In genomic region chr1:12617901-12618660, GRCh38 we compare ENCODE assay signal across 8 cellular contexts. TPM values are rescaled to one million over a fixed set of nuclear protein-coding genes. Genes with fewer than 3 reads are reported as not detected.
DNase-seq lines count a peak whose midpoint lies in the region; ATAC-seq and TF ChIP-seq lines count a peak whose summit lies in the region.

Gene DHRS3 (minus strand): TSS chr1:12618210. CDS start chr1:12617348, 862 bp downstream.

- peak within 1 kb of the TSS; percentile 86 for H3K27ac ChIP-seq in naive thymus-derived CD4-positive, alpha-beta T cell (ENCODE audit: low read depth, low read length)
- peak within 1 kb of the TSS; percentile 86 for H3K27ac ChIP-seq in stomach smooth muscle (ENCODE audit: low read length)

- intact Hi-C loops in Caco-2 (cut with micrococcal nuclease; ENCODE audit: unreplicated experiment) = loop anchor here (2.0 to 5.0 kb wide), 4 partner anchors 37 to 156 kb away; no protein-coding TSS in a partner anchor
- intact Hi-C loops in naive thymus-derived CD4-positive, alpha-beta T cell (cut with micrococcal nuclease) = loop anchor here (1.0 to 10.0 kb wide), 12 partner anchors 14 to 813 kb away; partner anchors contain the start of genes CLCN6 (in 1 of the 2), MTHFR (in 1 of the 2), TNFRSF1B (in 1 of the 2) and VPS13D (in 1 of the 2)

- peak within 1 kb of the TSS; percentile 96 for H3K27ac Mint-ChIP-seq in Caco-2 (ENCODE audit: unreplicated experiment)
- H3K27ac Mint-ChIP-seq in naive thymus-derived CD4-positive, alpha-beta T cell = peak within 1 kb of the TSS; percentile 94 to 98 (median 97)

- CTCF ChIA-PET in Caco-2 (lab: Charles Lee) = interaction anchor here (0.6 to 2.0 kb wide), 7 partner anchors 14 to 343 kb away, joined by 3 to 8 read pairs (median 3); no protein-coding TSS in a partner anchor
- CTCF ChIA-PET in naive thymus-derived CD4-positive, alpha-beta T cell (lab: Charles Lee) = interaction anchor here (0.6 to 8.1 kb wide), 17 partner anchors 17 to 346 kb away, joined by 3 to 110 read pairs (median 3); no protein-coding TSS in a partner anchor

- H3K36me3 ChIP-seq in Caco-2 (ENCODE audit: control insufficient read depth, insufficient read depth, low read length) (peaks cover 4% of the 10 kb centered on the region), stomach smooth muscle (ENCODE audit: control insufficient read depth in 2 of 2, insufficient read depth in 2 of 2, low read length in 2 of 2) (no peaks in the 10 kb centered on the region)
- peaks cover 0 to 11% (median 0%) of the 10 kb centered on the region in 3 experiments for H3K36me3 ChIP-seq in naive thymus-derived CD4-positive, alpha-beta T cell (ENCODE audit: control insufficient read depth in 2 of 3, insufficient read depth in 3 of 3, low read length in 3 of 3)

- TF ChIP-seq CTCF in Caco-2 (IDR thresholded peaks at IDR 0.05; ENCODE audit: insufficient read depth in 1 of 2, low read depth in 1 of 2, low read length in 1 of 2, severe bottlenecking in 1 of 2, unreplicated experiment in 1 of 2) = no peak
- no peak for TF ChIP-seq CTCF in fibroblast of mammary gland (conservative IDR thresholded peaks at IDR 0.05; ENCODE audit: control insufficient read depth, insufficient read depth, low read depth, low read length)

- H3K36me3 Mint-ChIP-seq in Caco-2 (ENCODE audit: insufficient read depth, unreplicated experiment) = peaks cover 46% of the 10 kb centered on the region
- H3K36me3 Mint-ChIP-seq in naive thymus-derived CD4-positive, alpha-beta T cell = peaks cover 0 to 14% (median 0%) of the 10 kb centered on the region in 5 donors

- H3K9me3 Mint-ChIP-seq in Caco-2 (ENCODE audit: unreplicated experiment) = no peaks in the 10 kb centered on the region
- peaks cover 0 to 10% (median 0%) of the 10 kb centered on the region in 11 donors for H3K9me3 Mint-ChIP-seq in naive thymus-derived CD4-positive, alpha-beta T cell

- POLR2A ChIA-PET in Caco-2 (lab: Charles Lee) = interaction anchor here (0.5 to 1.2 kb wide), 8 partner anchors 27 to 1265 kb away, joined by 3 to 8 read pairs (median 4); partner anchors contain the start of gene MIIP
- POLR2A ChIA-PET in naive thymus-derived CD4-positive, alpha-beta T cell (lab: Charles Lee) = interaction anchor here (0.7 to 7.4 kb wide), 17 partner anchors 16 to 408 kb away, joined by 3 to 204 read pairs (median 5); no protein-coding TSS in a partner anchor

- DNase-seq in Caco-2 = peak; percentile 88 to 89
- DNase-seq in activated effector memory CD4-positive, alpha-beta T cell treated with Interleukin-2 at 50 U/mL for 16 hours = peak; percentile 64
- DNase-seq in fibroblast of mammary gland (ENCODE audit: low read depth) = peak; percentile 56
- DNase-seq in naive thymus-derived CD4-positive, alpha-beta T cell = peak; percentile 54 to 81 (median 78)

- H3K27me3 Mint-ChIP-seq in Caco-2 (ENCODE audit: insufficient read depth, unreplicated experiment) = no peaks in the 10 kb centered on the region
- peaks cover 0 to 13% (median 0%) of the 10 kb centered on the region in 5 donors for H3K27me3 Mint-ChIP-seq in naive thymus-derived CD4-positive, alpha-beta T cell

- peaks cover 9% of the 10 kb centered on the region for H3K4me1 Mint-ChIP-seq in Caco-2 (ENCODE audit: low read depth, unreplicated experiment)
- H3K4me1 Mint-ChIP-seq in naive thymus-derived CD4-positive, alpha-beta T cell = peaks cover 33 to 60% (median 57%) of the 10 kb centered on the region in 7 donors

- peaks cover 20% of the 10 kb centered on the region for H3K4me1 ChIP-seq in Caco-2
- peaks cover 36 to 41% of the 10 kb centered on the region in 2 donors for H3K4me1 ChIP-seq in naive thymus-derived CD4-positive, alpha-beta T cell (ENCODE audit: control insufficient read depth in 2 of 2, insufficient read depth in 2 of 2, low read length in 2 of 2)
- H3K4me1 ChIP-seq in stomach smooth muscle (ENCODE audit: control insufficient read depth, insufficient read depth, low read length) = peaks cover 72% of the 10 kb centered on the region

- ATAC-seq in HG03439 (IDR thresholded peaks at IDR 0.05; ENCODE audit: unreplicated experiment) (peak; percentile 59), HG03460 (IDR thresholded peaks at IDR 0.05; ENCODE audit: unreplicated experiment) (no peak)
- ATAC-seq in naive thymus-derived CD4-positive, alpha-beta T cell = peak; percentile 70

- H3K27me3 ChIP-seq in Caco-2 (replicated peaks; ENCODE audit: control insufficient read depth, insufficient read depth, low read length) (no peaks in the 10 kb centered on the region), stomach smooth muscle (ENCODE audit: control insufficient read depth in 1 of 2, insufficient read depth in 2 of 2, low read length in 2 of 2) (no peaks in the 10 kb centered on the region)
- H3K27me3 ChIP-seq in naive thymus-derived CD4-positive, alpha-beta T cell (ENCODE audit: control insufficient read depth in 2 of 2, insufficient read depth in 2 of 2, low read length in 2 of 2) = no peaks in the 10 kb centered on the region

- H3K4me3 ChIP-seq in Caco-2 (ENCODE audit: low read depth, low read length) = peak within 1 kb of the TSS; percentile 89
- H3K4me3 ChIP-seq in fibroblast of mammary gland (ENCODE audit: control insufficient read depth, low read depth, low read length) = peak within 1 kb of the TSS; percentile 65
- peak within 1 kb of the TSS; percentile 81 for H3K4me3 ChIP-seq in naive thymus-derived CD4-positive, alpha-beta T cell (ENCODE audit: low read length)
- peak within 1 kb of the TSS; percentile 84 to 88 for H3K4me3 ChIP-seq in stomach smooth muscle (ENCODE audit: low read length in 2 of 2)

- H3K9ac ChIP-seq in stomach smooth muscle (ENCODE audit: low read length in 2 of 2) = peak within 1 kb of the TSS; percentile 70 to 75

- H3K4me3 Mint-ChIP-seq in Caco-2 (ENCODE audit: unreplicated experiment) = peak within 1 kb of the TSS; percentile 93
- peak within 1 kb of the TSS; percentile 90 to 99 (median 99) for H3K4me3 Mint-ChIP-seq in naive thymus-derived CD4-positive, alpha-beta T cell

- no peaks in the 10 kb centered on the region for H3K9me3 ChIP-seq in Caco-2
- H3K9me3 ChIP-seq in naive thymus-derived CD4-positive, alpha-beta T cell (ENCODE audit: control insufficient read depth in 2 of 3, low read length in 3 of 3) = no peaks in the 10 kb centered on the region
- H3K9me3 ChIP-seq in stomach smooth muscle (ENCODE audit: control insufficient read depth in 2 of 2, low read length in 2 of 2) = no peaks in the 10 kb centered on the region

- BruUV-seq in Caco-2 (replicated peaks; lab: Mats Ljungman, UMichigan) = no TSS peak

TF ChIP-seq in PFSK-1, 5 proteins besides CTCF, POLR2A, EP300 and RAD21:
- no peak for TF ChIP-seq SIN3A (IDR thresholded peaks at IDR 0.05; ENCODE audit: borderline replicate concordance, insufficient read depth, low read length)
- TF ChIP-seq TAF1 (IDR thresholded peaks at IDR 0.05; ENCODE audit: borderline replicate concordance, insufficient read depth, low read length) = no peak
- TF ChIP-seq REST (IDR thresholded peaks at IDR 0.05; ENCODE audit: insufficient read depth in 1 of 2, low read depth in 2 of 2, low read length in 2 of 2) = no peak; a peak in 1 of 4 replicates
- peak; percentile 38 for TF ChIP-seq FOXP2 (optimal IDR thresholded peaks at IDR 0.05; ENCODE audit: borderline replicate concordance, extremely low read depth, extremely low read length, insufficient read depth)
- TF ChIP-seq POLR2AphosphoS5 (IDR thresholded peaks at IDR 0.05; ENCODE audit: low read depth, low read length) = no peak; the same call in 1 of the 2 replicates

RNA-seq across cellular contexts. Expression of gene DHRS3, which starts in this region (rescaled TPM):
- 59.4 and 64.6 TPM in 2 replicates for total RNA-seq in Caco-2 (2022)
- 49.3 TPM for polyA plus RNA-seq in PFSK-1 (2012; ENCODE audit: insufficient read length, low read depth)
- total RNA-seq in naive thymus-derived CD4-positive, alpha-beta T cell = 100 to 1,000 TPM in 2 of 5 experiments, 10 to 100 TPM in 3; 60.2 to 115 (median 74.7) TPM
- polyA plus RNA-seq in naive thymus-derived CD4-positive, alpha-beta T cell = 10 to 100 TPM; 39.9 to 44.9 TPM
